Comparison of ENCODE assay signal across 1 cellular context in genomic region chr2:171772373-171772772, GRCh38.
TF ChIP-seq lines count a peak whose summit lies in the region.

No MANE protein-coding gene starts in this region.

TF ChIP-seq in HepG2, 621 proteins besides CTCF, POLR2A, EP300 and RAD21 (continued from another document and continues in another):
- TF ChIP-seq PBX2 (CRISPR knock-in tag; IDR thresholded peaks at IDR 0.05) (no peak), ZBTB25 (CRISPR knock-in tag; IDR thresholded peaks at IDR 0.05) (0 out of 2 replicates have a peak, but pooled peaks have one; percentile 11), ZNF335 (CRISPR knock-in tag; IDR thresholded peaks at IDR 0.05) (no peak), CEBPG (CRISPR knock-in tag; IDR thresholded peaks at IDR 0.05) (peak; percentile 46), DPF2 (CRISPR knock-in tag; IDR thresholded peaks at IDR 0.05; ENCODE audit: borderline replicate concordance, low read depth) (peak; percentile 85), BRD4 (CRISPR knock-in tag; IDR thresholded peaks at IDR 0.05) (no peak), MXD3 (CRISPR knock-in tag; IDR thresholded peaks at IDR 0.05) (no peak), TSC22D2 (CRISPR knock-in tag; IDR thresholded peaks at IDR 0.05; ENCODE audit: borderline replicate concordance) (no peak), PREB (CRISPR knock-in tag; IDR thresholded peaks at IDR 0.05) (no peak), ZNF124 (CRISPR knock-in tag; IDR thresholded peaks at IDR 0.05) (no peak), ZFYVE20 (CRISPR knock-in tag; IDR thresholded peaks at IDR 0.05; ENCODE audit: borderline replicate concordance, low read depth) (no peak), HOXA3 (CRISPR knock-in tag; IDR thresholded peaks at IDR 0.05) (0 out of 2 replicates have a peak, but pooled peaks have one; percentile 41), ZNF331 (CRISPR knock-in tag; IDR thresholded peaks at IDR 0.05) (peak; percentile 51; the same call in 1 of the 2 replicates), ZNF296 (CRISPR knock-in tag; conservative IDR thresholded peaks at IDR 0.05) (no peak), MTA3 (CRISPR knock-in tag; IDR thresholded peaks at IDR 0.05) (no peak), RFX5 (IDR thresholded peaks at IDR 0.05; ENCODE audit: low read depth, low read length) (no peak), MXD1 (CRISPR knock-in tag; IDR thresholded peaks at IDR 0.05) (no peak), ZNF546 (CRISPR knock-in tag; conservative IDR thresholded peaks at IDR 0.05) (no peak), ZMYM2 (CRISPR knock-in tag; IDR thresholded peaks at IDR 0.05) (no peak; the same call in 1 of the 2 replicates), CHD4 (IDR thresholded peaks at IDR 0.05; ENCODE audit: borderline replicate concordance, low read length) (no peak), TP53 (CRISPR knock-in tag; conservative IDR thresholded peaks at IDR 0.05) (no peak), ZNF512 (CRISPR knock-in tag; IDR thresholded peaks at IDR 0.05) (no peak), ATF5 (CRISPR knock-in tag; IDR thresholded peaks at IDR 0.05; ENCODE audit: low read depth) (no peak), MIER2 (CRISPR knock-in tag; IDR thresholded peaks at IDR 0.05) (peak; percentile 32; the same call in 1 of the 2 replicates), ZNF713 (CRISPR knock-in tag; IDR thresholded peaks at IDR 0.05) (no peak), FOXA3 (CRISPR knock-in tag; IDR thresholded peaks at IDR 0.05) (peak; percentile 85), FOSL2 (CRISPR knock-in tag; IDR thresholded peaks at IDR 0.05) (peak; percentile 91), THAP7 (CRISPR knock-in tag; IDR thresholded peaks at IDR 0.05) (no peak), ZMYM4 (CRISPR knock-in tag; IDR thresholded peaks at IDR 0.05) (0 out of 2 replicates have a peak, but pooled peaks have one; percentile 40), ZFP36 (IDR thresholded peaks at IDR 0.05; ENCODE audit: borderline replicate concordance, low read depth, low read length, partially characterized antibody) (no peak), ZNF766 (CRISPR knock-in tag; IDR thresholded peaks at IDR 0.05; ENCODE audit: borderline replicate concordance) (no peak), ZNF451 (CRISPR knock-in tag; IDR thresholded peaks at IDR 0.05) (no peak), MIER3 (CRISPR knock-in tag; IDR thresholded peaks at IDR 0.05; ENCODE audit: borderline replicate concordance) (peak; percentile 86; the same call in 1 of the 2 replicates), ZNF556 (CRISPR knock-in tag; IDR thresholded peaks at IDR 0.05; ENCODE audit: borderline replicate concordance) (no peak), ZNF737 (CRISPR knock-in tag; IDR thresholded peaks at IDR 0.05; ENCODE audit: borderline replicate concordance) (no peak), NCOR1 (IDR thresholded peaks at IDR 0.05; ENCODE audit: borderline replicate concordance, low read length) (peak; percentile 97), ZNF264 (CRISPR knock-in tag; IDR thresholded peaks at IDR 0.05) (peak; percentile 64; the same call in 1 of the 2 replicates), CEBPB (IDR thresholded peaks at IDR 0.05; ENCODE audit: borderline replicate concordance, low read depth, low read length) (no peak), RFXANK (CRISPR knock-in tag; IDR thresholded peaks at IDR 0.05) (peak; percentile 30; the same call in 1 of the 2 replicates), RXRB (CRISPR knock-in tag; IDR thresholded peaks at IDR 0.05; ENCODE audit: borderline replicate concordance) (peak; percentile 63), ONECUT2 (CRISPR knock-in tag; IDR thresholded peaks at IDR 0.05) (peak; percentile 94), SYNCRIP (IDR thresholded peaks at IDR 0.05; ENCODE audit: insufficient read depth, low read depth, low read length) (no peak), PATZ1 (CRISPR knock-in tag; IDR thresholded peaks at IDR 0.05) (peak; percentile 35; the same call in 1 of the 2 replicates), ZNF724P (CRISPR knock-in tag; IDR thresholded peaks at IDR 0.05; ENCODE audit: borderline replicate concordance) (no peak), TFDP2 (CRISPR knock-in tag; IDR thresholded peaks at IDR 0.05) (peak; percentile 31; the same call in 1 of the 2 replicates), GLI4 (CRISPR knock-in tag; IDR thresholded peaks at IDR 0.05; ENCODE audit: borderline replicate concordance) (no peak), ZNF563 (CRISPR knock-in tag; IDR thresholded peaks at IDR 0.05) (no peak), ZNF569 (CRISPR knock-in tag; IDR thresholded peaks at IDR 0.05; ENCODE audit: borderline replicate concordance) (no peak), ZNF326 (CRISPR knock-in tag; IDR thresholded peaks at IDR 0.05; ENCODE audit: borderline replicate concordance) (no peak), ZNF615 (CRISPR knock-in tag; IDR thresholded peaks at IDR 0.05; ENCODE audit: borderline replicate concordance) (no peak), ZNF333 (CRISPR knock-in tag; IDR thresholded peaks at IDR 0.05; ENCODE audit: borderline replicate concordance) (no peak), GTF2F1 (IDR thresholded peaks at IDR 0.05; ENCODE audit: low read length) (no peak), ZC3H13 (CRISPR knock-in tag; IDR thresholded peaks at IDR 0.05) (no peak), ZNF782 (CRISPR knock-in tag; IDR thresholded peaks at IDR 0.05; ENCODE audit: borderline replicate concordance) (no peak), NFIB (CRISPR knock-in tag; IDR thresholded peaks at IDR 0.05; ENCODE audit: borderline replicate concordance) (no peak), ZNF329 (CRISPR knock-in tag; IDR thresholded peaks at IDR 0.05; ENCODE audit: low read depth) (no peak), ZFP37 (CRISPR knock-in tag; IDR thresholded peaks at IDR 0.05; ENCODE audit: borderline replicate concordance) (no peak), ZNF367 (CRISPR knock-in tag; IDR thresholded peaks at IDR 0.05; ENCODE audit: borderline replicate concordance) (no peak), ZNF672 (CRISPR knock-in tag; IDR thresholded peaks at IDR 0.05) (no peak), ZBTB46 (CRISPR knock-in tag; IDR thresholded peaks at IDR 0.05; ENCODE audit: borderline replicate concordance) (no peak), ZNF781 (CRISPR knock-in tag; IDR thresholded peaks at IDR 0.05; ENCODE audit: borderline replicate concordance, not compliant biosample characterization) (no peak), JUNB (CRISPR knock-in tag; IDR thresholded peaks at IDR 0.05; ENCODE audit: borderline replicate concordance) (peak; percentile 87; the same call in 1 of the 2 replicates)
